ENCODE assay signal across 8 cellular contexts in the genomic region with DNA sequence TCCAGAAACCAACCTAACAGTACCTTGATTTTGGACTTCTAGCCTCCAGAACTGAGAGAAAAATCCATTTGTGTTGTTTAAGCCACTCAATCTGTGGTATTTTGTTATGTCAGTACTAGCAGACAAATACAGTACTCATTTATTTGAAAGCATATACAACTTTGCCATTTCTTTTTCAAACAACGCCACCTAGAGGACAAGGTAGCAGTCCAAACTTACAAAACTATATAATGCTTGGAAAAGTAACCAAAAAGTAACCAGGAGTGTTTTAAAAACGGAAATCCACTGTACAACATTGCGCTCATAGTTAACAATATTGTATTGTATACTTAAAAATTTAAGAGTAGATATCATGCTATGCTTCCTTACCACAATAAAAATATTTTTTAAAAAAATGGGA. TPM values are rescaled to one million over a fixed set of nuclear protein-coding genes. Genes with fewer than 3 reads are reported as not detected.
DNase-seq lines count a peak whose midpoint lies in the region; ATAC-seq and TF ChIP-seq lines count a peak whose summit lies in the region.

No MANE protein-coding gene starts in this region.

- H3K36me3 Mint-ChIP-seq in type B pancreatic cell (no peaks in the 10 kb centered on the region), natural killer cell (no peaks in the 10 kb centered on the region)

- DNase-seq in cardiac muscle cell (ENCODE audit: low read depth in 1 of 2, low spot score in 1 of 2) (peak; percentile 11 to 53), right cardiac atrium (no peak), Panc1 (ENCODE audit: low read depth, low spot score) (no peak), foreskin fibroblast (peak in 1 of 2 donors; percentile 2), type B pancreatic cell (ENCODE audit: extremely low spot score, unreplicated experiment) (no peak), putamen (ENCODE audit: low spot score) (no peak), natural killer cell (no peak)

- TF ChIP-seq CTCF in cardiac muscle cell (IDR thresholded peaks at IDR 0.05; ENCODE audit: low read depth, low read length) (peak; percentile 39), Panc1 (IDR thresholded peaks at IDR 0.05) (peak; percentile 56; the same call in 1 of the 2 replicates), foreskin fibroblast (IDR thresholded peaks at IDR 0.05; ENCODE audit: low read depth, low read length) (peak; percentile 33), type B pancreatic cell (conservative IDR thresholded peaks at IDR 0.05) (peak; percentile 81), natural killer cell (IDR thresholded peaks at IDR 0.05) (no peak)

- H3K4me3 ChIP-seq in cardiac muscle cell (no peak overlapping the region), right cardiac atrium (ENCODE audit: low read length) (no peak overlapping the region), Panc1 (ENCODE audit: low read depth in 2 of 2, low read length in 2 of 2) (no peak overlapping the region), foreskin fibroblast (ENCODE audit: low read depth in 1 of 2, low read length in 2 of 2) (no peak overlapping the region)

- H3K4me1 ChIP-seq in cardiac muscle cell (ENCODE audit: low read depth) (no peaks in the 10 kb centered on the region), right cardiac atrium (ENCODE audit: control insufficient read depth, insufficient read depth, low read length) (no peaks in the 10 kb centered on the region), Panc1 (ENCODE audit: control insufficient read depth, insufficient read depth, low read length) (no peaks in the 10 kb centered on the region)

- H3K9me3 Mint-ChIP-seq in type B pancreatic cell (no peaks in the 10 kb centered on the region), natural killer cell (no peaks in the 10 kb centered on the region)

- H3K27me3 Mint-ChIP-seq in type B pancreatic cell, result peaks cover 4% of the 10 kb centered on the region
- H3K27me3 Mint-ChIP-seq in natural killer cell (ENCODE audit: low read depth in 2 of 2), result peaks cover 0 to 4% of the 10 kb centered on the region in 2 donors

- in situ Hi-C loops in Panc1 (cut with HindIII; ENCODE audit: low pct_unique_long_range_greater_than_20kb, low sequenced_read_pairs), result no loop called here

- H3K4me3 Mint-ChIP-seq in type B pancreatic cell (no peak overlapping the region), natural killer cell (no peak overlapping the region)

- H3K27ac Mint-ChIP-seq in type B pancreatic cell (no peak overlapping the region), natural killer cell (no peak overlapping the region)

- CTCF ChIA-PET in Panc1 (lab: Charles Lee), result no interaction called here

- WGBS in right cardiac atrium, result 32% methylated on average over 3 of the region's 3 CpGs

- H3K27ac ChIP-seq in cardiac muscle cell, result no peak overlapping the region
- no peak overlapping the region for H3K27ac ChIP-seq in right cardiac atrium (ENCODE audit: low read length)
- no peak overlapping the region for H3K27ac ChIP-seq in Panc1 (ENCODE audit: low read length)

- no TSS peak for BruUV-seq in Panc1 (replicated peaks; lab: Mats Ljungman, UMichigan)

- H3K4me1 Mint-ChIP-seq in type B pancreatic cell (ENCODE audit: unreplicated experiment) (no peaks in the 10 kb centered on the region), natural killer cell (no peaks in the 10 kb centered on the region)

- POLR2A ChIA-PET in Panc1 (lab: Charles Lee), result no interaction called here

- H3K36me3 ChIP-seq in cardiac muscle cell (no peaks in the 10 kb centered on the region), Panc1 (ENCODE audit: control insufficient read depth, insufficient read depth, low read length) (no peaks in the 10 kb centered on the region)

- no peak for ATAC-seq in right cardiac atrium
- no peak for ATAC-seq in Panc1
- ATAC-seq in HG03139 (IDR thresholded peaks at IDR 0.05; ENCODE audit: unreplicated experiment), result no peak
- ATAC-seq in natural killer cell, result no peak

- H3K9me3 ChIP-seq in cardiac muscle cell (ENCODE audit: low read depth) (no peaks in the 10 kb centered on the region), right cardiac atrium (ENCODE audit: control insufficient read depth, low read length) (no peaks in the 10 kb centered on the region), Panc1 (ENCODE audit: control insufficient read depth, insufficient read depth, low read depth, low read length) (no peaks in the 10 kb centered on the region)

- intact Hi-C loops in right cardiac atrium (cut with DNase I) (loop anchor here (5.0 to 10.0 kb wide), 5 partner anchors 554 to 624 kb away; no protein-coding TSS in a partner anchor), Panc1 (cut with micrococcal nuclease; ENCODE audit: unreplicated experiment) (loop anchor here (5.0 to 10.0 kb wide), 2 partner anchors 451 to 624 kb away; no protein-coding TSS in a partner anchor), natural killer cell (cut with micrococcal nuclease) (no loop called here)

- no peaks in the 10 kb centered on the region for H3K27me3 ChIP-seq in cardiac muscle cell
- no peaks in the 10 kb centered on the region for H3K27me3 ChIP-seq in right cardiac atrium (ENCODE audit: control insufficient read depth, insufficient read depth)
- H3K27me3 ChIP-seq in Panc1 (ENCODE audit: control insufficient read depth, insufficient read depth, low read length), result no peaks in the 10 kb centered on the region

RNA-seq across cellular contexts. Expression of a gene that starts 37.0 kb away (rescaled TPM):
- total RNA-seq in cardiac muscle cell (23.7 and 26.4 TPM in 2 replicates), right cardiac atrium (1 to 10 TPM; 1.6 to 3.9 (median 2.7) TPM), Panc1 (2021; ENCODE audit: unreplicated experiment) (not detected), type B pancreatic cell (ENCODE audit: low replicate concordance) (8.9 and 13.4 TPM in 2 replicates), natural killer cell (not detected)
- polyA plus RNA-seq in cardiac muscle cell (88.9 and 118 TPM in 2 replicates), right cardiac atrium (5.8 TPM)
- not detected for polyA plus RNA-seq in Panc1 (2012; ENCODE audit: insufficient read length)

Comparison
In these comparisons a context has a peak if more than half of its experiments do, and no peak if none do; other contexts are left out.
1. DNase-seq: peak in cardiac muscle cell (2 of 2); none in right cardiac atrium (0 of 3), Panc1 (single experiment), type B pancreatic cell (single experiment), putamen (single experiment) and natural killer cell (single experiment).